In genomic region chrX:40504801-40505605, GRCh38 we compare ENCODE assay signal across 15 cellular contexts.
DNase-seq lines count a peak whose midpoint lies in the region; ATAC-seq and TF ChIP-seq lines count a peak whose summit lies in the region.
"Had no signal": no experiment of that assay in that cellular context is flagged by ENCODE, and none has a peak within 500 bp of the region (broad histone marks: within the 10 kb centered on the region; RNA-seq: fewer than 3 reads in every experiment).

No MANE protein-coding gene starts in this region.

- no peak for TF ChIP-seq RAD21 in HCT116 (IDR thresholded peaks at IDR 0.05; ENCODE audit: low read depth)

- H3K27me3 ChIP-seq in HCT116 (ENCODE audit: insufficient read depth, low read length) (no peaks in the 10 kb centered on the region), adipocyte (replicated peaks; ENCODE audit: control insufficient read depth, insufficient read depth, low read length) (peaks cover 53% of the 10 kb centered on the region), transverse colon (no peaks in the 10 kb centered on the region)

- in situ Hi-C loops in ACHN (cut with HindIII; ENCODE audit: low pct_ligation_motif_present, low pct_unique_long_range_greater_than_20kb, low sequenced_read_pairs) (no loop called here), transverse colon (cut with MboI; ENCODE audit: low pct_ligation_motif_present in 1 of 4, low pct_unique_long_range_greater_than_20kb in 1 of 4, low sequenced_read_pairs in 3 of 4) (no loop called here)

- H3K4me3 ChIP-seq in HCT116 (replicated peaks in 1 of 2; ENCODE audit: low read depth in 1 of 2, low read length in 2 of 2) (no peak overlapping the region), adipocyte (ENCODE audit: low read length) (no peak overlapping the region), transverse colon (no peak overlapping the region)
- H3K4me3 ChIP-seq: coronary artery had no signal

- H3K9ac ChIP-seq in HCT116 (ENCODE audit: low read length) (no peak overlapping the region), adipocyte (ENCODE audit: low read length) (no peak overlapping the region)

- POLR2A ChIA-PET in HCT116 (lab: Charles Lee), result no interaction called here
- POLR2A ChIA-PET in HEK293T (lab: Yijun Ruan, JAX), result no interaction called here

- H3K4me1 Mint-ChIP-seq in activated CD4-positive, alpha-beta T cell treated with anti-CD3 and anti-CD28 coated beads, Interleukin-2, amount 10 ng/mL, durations not matched to agents 24 days and 14 days, result no peaks in the 10 kb centered on the region
- H3K4me1 Mint-ChIP-seq: activated T-helper 17 cell treated with anti-CD3 and anti-CD28 coated beads, Interleukin-2, amount 50 U/mL, for 72 hours had no signal

- TF ChIP-seq CTCF in HCT116 (IDR thresholded peaks at IDR 0.05 in 2 of 3, conservative IDR thresholded peaks at IDR 0.05 in 1 of 3; ENCODE audit: borderline replicate concordance in 1 of 3, insufficient read depth in 1 of 3, low read depth in 2 of 3, low read length in 2 of 3) (no peak), transverse colon (IDR thresholded peaks at IDR 0.05) (no peak)

- H3K79me2 ChIP-seq in HCT116 (ENCODE audit: insufficient read depth, low read length), result no peaks in the 10 kb centered on the region

- peaks cover 0 to 8% of the 10 kb centered on the region in 2 experiments; a peak in 2 of 4 replicates for H3K4me1 ChIP-seq in HCT116 (ENCODE audit: control insufficient read depth in 1 of 2, insufficient read depth in 2 of 2, low read length in 2 of 2)
- peaks cover 4% of the 10 kb centered on the region for H3K4me1 ChIP-seq in adipocyte (ENCODE audit: control insufficient read depth, insufficient read depth, low read length)
- H3K4me1 ChIP-seq in transverse colon, result no peaks in the 10 kb centered on the region

- H3K36me3 Mint-ChIP-seq in activated CD4-positive, alpha-beta T cell treated with anti-CD3 and anti-CD28 coated beads, Interleukin-2, amount 10 ng/mL, durations not matched to agents 24 days and 14 days (ENCODE audit: low read depth), result no peaks in the 10 kb centered on the region

- BruUV-seq in HCT116 (replicated peaks; lab: Mats Ljungman, UMichigan), result no TSS peak

- DNase-seq in ACHN (peak; percentile 80), HCT116 (ENCODE audit: low read depth, low spot score) (no peak), adipocyte (ENCODE audit: low read depth) (peak; percentile 66), glomerular visceral epithelial cell (ENCODE audit: extremely low spot score) (peak; percentile 92), NCI-H524 treated with DMSO at 0.1 percent for 48 hours (lab: John Stamatoyannopoulos, UW) (no peak), HEK293T (ENCODE audit: extremely low spot score) (no peak), transverse colon (no peak)
- no peak for DNase-seq in activated CD4-positive, alpha-beta T cell treated with anti-CD3 and anti-CD28 coated beads, Interleukin-2, amount 10 ng/mL, durations not matched to agents 24 days and 14 days
- DNase-seq: AML-193, hypothalamus, NCI-H2029 treated with DMSO at 0.1 percent for 48 hours, WERI-Rb-1 had no signal

- TF ChIP-seq EP300 in transverse colon (IDR thresholded peaks at IDR 0.05; ENCODE audit: low read depth), result no peak

- TF ChIP-seq POLR2A in HCT116 (IDR thresholded peaks at IDR 0.05; ENCODE audit: borderline replicate concordance, extremely low read depth, insufficient read depth, insufficient read length) (no peak), transverse colon (IDR thresholded peaks at IDR 0.05) (no peak)

- no peaks in the 10 kb centered on the region for H3K27me3 Mint-ChIP-seq in activated CD4-positive, alpha-beta T cell treated with anti-CD3 and anti-CD28 coated beads, Interleukin-2, amount 10 ng/mL, durations not matched to agents 24 days and 14 days
- H3K27me3 Mint-ChIP-seq: activated T-helper 17 cell treated with anti-CD3 and anti-CD28 coated beads, Interleukin-2, amount 50 U/mL, for 72 hours had no signal

- CTCF ChIA-PET in HCT116 (lab: Charles Lee), result no interaction called here
- CTCF ChIA-PET in HEK293T (lab: Yijun Ruan, JAX), result no interaction called here

- intact Hi-C loops in HCT116 (cut with micrococcal nuclease), result no loop called here
- intact Hi-C loops in transverse colon (cut with DNase I; ENCODE audit: low total_unique reads), result no loop called here
- intact Hi-C loops in activated CD4-positive, alpha-beta T cell treated with anti-CD3 and anti-CD28 coated beads, Interleukin-2, amount 10 ng/mL, durations not matched to agents 24 days and 14 days (cut with micrococcal nuclease), result no loop called here

- 57% methylated on average over 5 of the region's 5 CpGs; no CpG with 5 or more reads in 1 of the 2 donors for WGBS in transverse colon (ENCODE audit: low coverage in 1 of 2), 2 donors

- H4K20me1 ChIP-seq in HCT116 (ENCODE audit: insufficient read depth), result no peaks in the 10 kb centered on the region

- H2AFZ ChIP-seq in HCT116 (ENCODE audit: low read depth, low read length, poor library complexity, severe bottlenecking), result no peak overlapping the region

- no peak overlapping the region; the same call in 1 of the 2 replicates for H3K4me2 ChIP-seq in HCT116 (ENCODE audit: low read length)

- H3K9me2 ChIP-seq in HCT116 (ENCODE audit: insufficient read depth), result no peaks in the 10 kb centered on the region

- ATAC-seq in HCT116, result 0 out of 2 replicates have a peak, but pooled peaks have one; percentile 42
- ATAC-seq: activated T-helper 17 cell treated with anti-CD3 and anti-CD28 coated beads, Interleukin-2, amount 50 U/mL, for 72 hours; Panc1 had no signal

- no peak overlapping the region for H3K27ac Mint-ChIP-seq in activated CD4-positive, alpha-beta T cell treated with anti-CD3 and anti-CD28 coated beads, Interleukin-2, amount 10 ng/mL, durations not matched to agents 24 days and 14 days
- H3K27ac Mint-ChIP-seq: activated T-helper 17 cell treated with anti-CD3 and anti-CD28 coated beads, Interleukin-2, amount 50 U/mL, for 72 hours had no signal

- H3K4me3 Mint-ChIP-seq in activated CD4-positive, alpha-beta T cell treated with anti-CD3 and anti-CD28 coated beads, Interleukin-2, amount 10 ng/mL, durations not matched to agents 24 days and 14 days, result no peak overlapping the region
- H3K4me3 Mint-ChIP-seq: activated T-helper 17 cell treated with anti-CD3 and anti-CD28 coated beads, Interleukin-2, amount 50 U/mL, for 72 hours had no signal

- H3K9me3 Mint-ChIP-seq in activated CD4-positive, alpha-beta T cell treated with anti-CD3 and anti-CD28 coated beads, Interleukin-2, amount 10 ng/mL, durations not matched to agents 24 days and 14 days, result no peaks in the 10 kb centered on the region
- H3K9me3 Mint-ChIP-seq: activated T-helper 17 cell treated with anti-CD3 and anti-CD28 coated beads, Interleukin-2, amount 50 U/mL, for 72 hours had no signal

- H3K27ac ChIP-seq in HCT116 (ENCODE audit: low read depth, low read length) (no peak overlapping the region), transverse colon (no peak overlapping the region)
- H3K27ac ChIP-seq: coronary artery, WERI-Rb-1 had no signal

- H3K9me3 ChIP-seq in HCT116 (ENCODE audit: control insufficient read depth in 1 of 2, insufficient read depth in 1 of 2, low read depth in 1 of 2, low read length in 2 of 2), result no peaks in the 10 kb centered on the region
- peaks cover 11% of the 10 kb centered on the region for H3K9me3 ChIP-seq in adipocyte (ENCODE audit: control insufficient read depth, low read length)
- no peaks in the 10 kb centered on the region for H3K9me3 ChIP-seq in transverse colon

- RAD21 ChIA-PET in HCT116 (lab: Charles Lee; ENCODE audit: low non-redundant PET in 1 of 2, low total read pairs in 2 of 2, uncharacterized antibody in 2 of 2, unreplicated experiment in 2 of 2), result no interaction called here

- H3K36me3 ChIP-seq in HCT116 (ENCODE audit: control insufficient read depth in 1 of 2, insufficient read depth in 2 of 2, low read length in 2 of 2) (no peaks in the 10 kb centered on the region), adipocyte (ENCODE audit: control insufficient read depth, insufficient read depth, low read length, severe bottlenecking) (no peaks in the 10 kb centered on the region), transverse colon (no peaks in the 10 kb centered on the region)
- H3K36me3 ChIP-seq: WERI-Rb-1 had no signal

TF ChIP-seq in HCT116, 20 proteins besides CTCF, POLR2A, EP300 and RAD21:
- TF ChIP-seq TCF7L2 (IDR thresholded peaks at IDR 0.05; ENCODE audit: borderline replicate concordance, extremely low read depth, insufficient read depth, insufficient read length), result no peak
TF ChIP-seq in HCT116: peak in this region for 0.

TF ChIP-seq in HEK293T, 16 proteins besides CTCF, POLR2A, EP300 and RAD21:
- TF ChIP-seq FOXM1 (IDR thresholded peaks at IDR 0.05; ENCODE audit: borderline replicate concordance), result no peak
- TF ChIP-seq FOXK2 (IDR thresholded peaks at IDR 0.05), result no peak
- TF ChIP-seq ZNF384 (IDR thresholded peaks at IDR 0.05), result no peak
- no peak for TF ChIP-seq ARNT (IDR thresholded peaks at IDR 0.05)
- no peak for TF ChIP-seq CTBP1 (IDR thresholded peaks at IDR 0.05; ENCODE audit: borderline replicate concordance)
- no peak for TF ChIP-seq SP1 (IDR thresholded peaks at IDR 0.05)
- TF ChIP-seq TARDBP (IDR thresholded peaks at IDR 0.05), result no peak
- no peak for TF ChIP-seq L3MBTL2 (conservative IDR thresholded peaks at IDR 0.05)

Comparison
In these comparisons a context has a peak if more than half of its experiments do, and no peak if none do; other contexts are left out.
1. DNase-seq: peak in ACHN (single experiment), adipocyte (single experiment) and glomerular visceral epithelial cell (single experiment); none in HCT116 (single experiment), NCI-H524 treated with DMSO at 0.1 percent for 48 hours (single experiment), HEK293T (single experiment), transverse colon (single experiment) and activated CD4-positive, alpha-beta T cell treated with anti-CD3 and anti-CD28 coated beads, Interleukin-2, amount 10 ng/mL, durations not matched to agents 24 days and 14 days (single experiment).